In the genomic region with DNA sequence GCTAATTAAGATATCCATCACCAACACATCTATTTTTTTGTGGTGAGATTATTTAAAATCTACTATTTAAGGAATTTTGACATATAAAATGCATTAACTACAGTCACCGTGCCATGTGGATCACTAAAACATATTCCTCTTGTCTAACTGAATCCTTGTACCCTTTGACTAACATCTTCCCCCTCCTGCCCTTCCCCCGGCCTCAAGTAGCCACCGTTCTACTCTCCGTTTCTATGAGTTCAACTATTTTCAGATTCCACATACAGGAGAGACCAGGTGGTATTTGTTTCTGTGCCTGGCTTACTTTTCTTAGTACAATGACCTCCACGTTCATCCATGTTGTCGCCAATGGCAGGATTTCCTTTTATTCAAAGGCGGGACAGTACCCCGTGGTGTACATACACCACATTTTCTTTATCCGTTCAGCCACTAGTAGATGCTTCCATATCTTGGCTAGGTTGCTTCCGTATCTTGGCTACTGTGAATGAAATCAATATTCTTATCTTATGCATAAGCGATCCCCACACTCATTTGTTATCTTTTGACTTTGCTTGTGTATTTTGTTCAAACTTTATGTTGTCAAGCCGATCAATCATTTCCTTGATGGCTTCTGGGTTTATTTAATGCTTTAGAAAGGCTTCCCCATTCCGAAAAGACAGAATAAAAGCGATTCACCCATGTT, we compare ENCODE assay signal across 2 cellular contexts.
TF ChIP-seq lines count a peak whose summit lies in the region.

No MANE protein-coding gene starts in this region.

TF ChIP-seq in GM12878, 131 proteins besides CTCF, POLR2A, EP300 and RAD21 (continued from another document):
- TF ChIP-seq, protein P1, sequence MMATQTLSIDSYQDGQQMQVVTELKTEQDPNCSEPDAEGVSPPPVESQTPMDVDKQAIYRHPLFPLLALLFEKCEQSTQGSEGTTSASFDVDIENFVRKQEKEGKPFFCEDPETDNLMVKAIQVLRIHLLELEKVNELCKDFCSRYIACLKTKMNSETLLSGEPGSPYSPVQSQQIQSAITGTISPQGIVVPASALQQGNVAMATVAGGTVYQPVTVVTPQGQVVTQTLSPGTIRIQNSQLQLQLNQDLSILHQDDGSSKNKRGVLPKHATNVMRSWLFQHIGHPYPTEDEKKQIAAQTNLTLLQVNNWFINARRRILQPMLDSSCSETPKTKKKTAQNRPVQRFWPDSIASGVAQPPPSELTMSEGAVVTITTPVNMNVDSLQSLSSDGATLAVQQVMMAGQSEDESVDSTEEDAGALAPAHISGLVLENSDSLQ (IDR thresholded peaks at IDR 0.05): no peak
- TF ChIP-seq, protein P2, sequence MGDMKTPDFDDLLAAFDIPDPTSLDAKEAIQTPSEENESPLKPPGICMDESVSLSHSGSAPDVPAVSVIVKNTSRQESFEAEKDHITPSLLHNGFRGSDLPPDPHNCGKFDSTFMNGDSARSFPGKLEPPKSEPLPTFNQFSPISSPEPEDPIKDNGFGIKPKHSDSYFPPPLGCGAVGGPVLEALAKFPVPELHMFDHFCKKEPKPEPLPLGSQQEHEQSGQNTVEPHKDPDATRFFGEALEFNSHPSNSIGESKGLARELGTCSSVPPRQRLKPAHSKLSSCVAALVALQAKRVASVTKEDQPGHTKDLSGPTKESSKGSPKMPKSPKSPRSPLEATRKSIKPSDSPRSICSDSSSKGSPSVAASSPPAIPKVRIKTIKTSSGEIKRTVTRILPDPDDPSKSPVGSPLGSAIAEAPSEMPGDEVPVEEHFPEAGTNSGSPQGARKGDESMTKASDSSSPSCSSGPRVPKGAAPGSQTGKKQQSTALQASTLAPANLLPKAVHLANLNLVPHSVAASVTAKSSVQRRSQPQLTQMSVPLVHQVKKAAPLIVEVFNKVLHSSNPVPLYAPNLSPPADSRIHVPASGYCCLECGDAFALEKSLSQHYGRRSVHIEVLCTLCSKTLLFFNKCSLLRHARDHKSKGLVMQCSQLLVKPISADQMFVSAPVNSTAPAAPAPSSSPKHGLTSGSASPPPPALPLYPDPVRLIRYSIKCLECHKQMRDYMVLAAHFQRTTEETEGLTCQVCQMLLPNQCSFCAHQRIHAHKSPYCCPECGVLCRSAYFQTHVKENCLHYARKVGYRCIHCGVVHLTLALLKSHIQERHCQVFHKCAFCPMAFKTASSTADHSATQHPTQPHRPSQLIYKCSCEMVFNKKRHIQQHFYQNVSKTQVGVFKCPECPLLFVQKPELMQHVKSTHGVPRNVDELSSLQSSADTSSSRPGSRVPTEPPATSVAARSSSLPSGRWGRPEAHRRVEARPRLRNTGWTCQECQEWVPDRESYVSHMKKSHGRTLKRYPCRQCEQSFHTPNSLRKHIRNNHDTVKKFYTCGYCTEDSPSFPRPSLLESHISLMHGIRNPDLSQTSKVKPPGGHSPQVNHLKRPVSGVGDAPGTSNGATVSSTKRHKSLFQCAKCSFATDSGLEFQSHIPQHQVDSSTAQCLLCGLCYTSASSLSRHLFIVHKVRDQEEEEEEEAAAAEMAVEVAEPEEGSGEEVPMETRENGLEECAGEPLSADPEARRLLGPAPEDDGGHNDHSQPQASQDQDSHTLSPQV (IDR thresholded peaks at IDR 0.05): no peak

TF ChIP-seq in HepG2, 621 proteins besides CTCF, POLR2A, EP300 and RAD21:
- TF ChIP-seq, protein P3, sequence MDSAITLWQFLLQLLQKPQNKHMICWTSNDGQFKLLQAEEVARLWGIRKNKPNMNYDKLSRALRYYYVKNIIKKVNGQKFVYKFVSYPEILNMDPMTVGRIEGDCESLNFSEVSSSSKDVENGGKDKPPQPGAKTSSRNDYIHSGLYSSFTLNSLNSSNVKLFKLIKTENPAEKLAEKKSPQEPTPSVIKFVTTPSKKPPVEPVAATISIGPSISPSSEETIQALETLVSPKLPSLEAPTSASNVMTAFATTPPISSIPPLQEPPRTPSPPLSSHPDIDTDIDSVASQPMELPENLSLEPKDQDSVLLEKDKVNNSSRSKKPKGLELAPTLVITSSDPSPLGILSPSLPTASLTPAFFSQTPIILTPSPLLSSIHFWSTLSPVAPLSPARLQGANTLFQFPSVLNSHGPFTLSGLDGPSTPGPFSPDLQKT (CRISPR knock-in tag; IDR thresholded peaks at IDR 0.05; ENCODE audit: borderline replicate concordance): no peak
- TF ChIP-seq, protein P4, sequence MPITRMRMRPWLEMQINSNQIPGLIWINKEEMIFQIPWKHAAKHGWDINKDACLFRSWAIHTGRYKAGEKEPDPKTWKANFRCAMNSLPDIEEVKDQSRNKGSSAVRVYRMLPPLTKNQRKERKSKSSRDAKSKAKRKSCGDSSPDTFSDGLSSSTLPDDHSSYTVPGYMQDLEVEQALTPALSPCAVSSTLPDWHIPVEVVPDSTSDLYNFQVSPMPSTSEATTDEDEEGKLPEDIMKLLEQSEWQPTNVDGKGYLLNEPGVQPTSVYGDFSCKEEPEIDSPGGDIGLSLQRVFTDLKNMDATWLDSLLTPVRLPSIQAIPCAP (CRISPR knock-in tag; IDR thresholded peaks at IDR 0.05; ENCODE audit: low read depth): no peak
- TF ChIP-seq, protein P5, sequence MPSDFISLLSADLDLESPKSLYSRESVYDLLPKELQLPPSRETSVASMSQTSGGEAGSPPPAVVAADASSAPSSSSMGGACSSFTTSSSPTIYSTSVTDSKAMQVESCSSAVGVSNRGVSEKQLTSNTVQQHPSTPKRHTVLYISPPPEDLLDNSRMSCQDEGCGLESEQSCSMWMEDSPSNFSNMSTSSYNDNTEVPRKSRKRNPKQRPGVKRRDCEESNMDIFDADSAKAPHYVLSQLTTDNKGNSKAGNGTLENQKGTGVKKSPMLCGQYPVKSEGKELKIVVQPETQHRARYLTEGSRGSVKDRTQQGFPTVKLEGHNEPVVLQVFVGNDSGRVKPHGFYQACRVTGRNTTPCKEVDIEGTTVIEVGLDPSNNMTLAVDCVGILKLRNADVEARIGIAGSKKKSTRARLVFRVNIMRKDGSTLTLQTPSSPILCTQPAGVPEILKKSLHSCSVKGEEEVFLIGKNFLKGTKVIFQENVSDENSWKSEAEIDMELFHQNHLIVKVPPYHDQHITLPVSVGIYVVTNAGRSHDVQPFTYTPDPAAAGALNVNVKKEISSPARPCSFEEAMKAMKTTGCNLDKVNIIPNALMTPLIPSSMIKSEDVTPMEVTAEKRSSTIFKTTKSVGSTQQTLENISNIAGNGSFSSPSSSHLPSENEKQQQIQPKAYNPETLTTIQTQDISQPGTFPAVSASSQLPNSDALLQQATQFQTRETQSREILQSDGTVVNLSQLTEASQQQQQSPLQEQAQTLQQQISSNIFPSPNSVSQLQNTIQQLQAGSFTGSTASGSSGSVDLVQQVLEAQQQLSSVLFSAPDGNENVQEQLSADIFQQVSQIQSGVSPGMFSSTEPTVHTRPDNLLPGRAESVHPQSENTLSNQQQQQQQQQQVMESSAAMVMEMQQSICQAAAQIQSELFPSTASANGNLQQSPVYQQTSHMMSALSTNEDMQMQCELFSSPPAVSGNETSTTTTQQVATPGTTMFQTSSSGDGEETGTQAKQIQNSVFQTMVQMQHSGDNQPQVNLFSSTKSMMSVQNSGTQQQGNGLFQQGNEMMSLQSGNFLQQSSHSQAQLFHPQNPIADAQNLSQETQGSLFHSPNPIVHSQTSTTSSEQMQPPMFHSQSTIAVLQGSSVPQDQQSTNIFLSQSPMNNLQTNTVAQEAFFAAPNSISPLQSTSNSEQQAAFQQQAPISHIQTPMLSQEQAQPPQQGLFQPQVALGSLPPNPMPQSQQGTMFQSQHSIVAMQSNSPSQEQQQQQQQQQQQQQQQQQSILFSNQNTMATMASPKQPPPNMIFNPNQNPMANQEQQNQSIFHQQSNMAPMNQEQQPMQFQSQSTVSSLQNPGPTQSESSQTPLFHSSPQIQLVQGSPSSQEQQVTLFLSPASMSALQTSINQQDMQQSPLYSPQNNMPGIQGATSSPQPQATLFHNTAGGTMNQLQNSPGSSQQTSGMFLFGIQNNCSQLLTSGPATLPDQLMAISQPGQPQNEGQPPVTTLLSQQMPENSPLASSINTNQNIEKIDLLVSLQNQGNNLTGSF (CRISPR knock-in tag; IDR thresholded peaks at IDR 0.05): no peak
- TF ChIP-seq ZBTB21 (CRISPR knock-in tag; IDR thresholded peaks at IDR 0.05) (no peak), KDM2A (CRISPR knock-in tag; IDR thresholded peaks at IDR 0.05; ENCODE audit: borderline replicate concordance, low read depth) (no peak), ZFP36L2 (CRISPR knock-in tag; IDR thresholded peaks at IDR 0.05) (no peak), ZNF335 (CRISPR knock-in tag; IDR thresholded peaks at IDR 0.05) (no peak), EZH2 (conservative IDR thresholded peaks at IDR 0.05; ENCODE audit: low read depth, low read length) (no peak; the same call in 1 of the 2 replicates), ZNF326 (CRISPR knock-in tag; IDR thresholded peaks at IDR 0.05; ENCODE audit: borderline replicate concordance) (no peak)
- TF ChIP-seq, protein P6, sequence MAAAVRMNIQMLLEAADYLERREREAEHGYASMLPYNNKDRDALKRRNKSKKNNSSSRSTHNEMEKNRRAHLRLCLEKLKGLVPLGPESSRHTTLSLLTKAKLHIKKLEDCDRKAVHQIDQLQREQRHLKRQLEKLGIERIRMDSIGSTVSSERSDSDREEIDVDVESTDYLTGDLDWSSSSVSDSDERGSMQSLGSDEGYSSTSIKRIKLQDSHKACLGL (CRISPR knock-in tag; IDR thresholded peaks at IDR 0.05): no peak
TF ChIP-seq in HepG2: peak in this region for 0.
